8 cellular contexts compared by ENCODE assay signal in the genomic region with DNA sequence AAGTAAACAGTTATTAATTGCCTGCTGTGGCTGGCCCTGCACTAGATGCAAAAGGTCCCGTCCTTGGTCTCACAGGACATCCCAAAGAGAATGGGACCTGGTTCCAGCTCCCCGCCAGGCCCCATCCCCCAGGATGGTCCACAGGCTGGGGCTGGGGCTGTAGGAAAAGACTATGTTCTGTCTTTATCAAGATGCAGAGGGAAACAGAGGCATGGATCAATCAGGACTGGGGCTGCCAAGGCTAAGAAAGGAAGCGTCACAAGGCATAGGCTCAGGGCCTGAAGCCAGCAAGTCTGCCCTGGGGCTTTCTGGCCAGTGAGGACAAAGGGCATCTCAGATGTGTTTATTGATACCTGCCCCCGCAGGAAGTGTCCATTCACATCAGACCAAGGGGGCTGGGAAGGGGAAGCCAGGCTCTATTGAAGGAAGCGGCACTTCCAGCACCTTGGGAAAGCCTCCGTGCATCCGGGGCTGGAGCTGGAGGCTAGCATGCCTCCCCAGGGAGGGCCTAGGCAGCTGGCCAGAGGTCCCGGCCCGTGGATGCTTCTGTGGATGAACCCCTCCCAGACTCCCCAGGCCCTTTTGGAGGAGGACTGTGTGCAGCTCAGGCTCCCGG. TPM values are rescaled to one million over a fixed set of nuclear protein-coding genes. Genes with fewer than 3 reads are reported as not detected.
DNase-seq lines count a peak whose midpoint lies in the region; ATAC-seq lines count a peak whose summit lies in the region.

No MANE protein-coding gene starts in this region.

- peak overlapping the region; percentile 98 for H3K27ac Mint-ChIP-seq in activated naive CD4-positive, alpha-beta T cell treated with anti-CD3 and anti-CD28 coated beads for 36 hours

- ATAC-seq in aorta (ENCODE audit: low FRiP score) (peak; percentile 1), GM21390 (IDR thresholded peaks at IDR 0.05; ENCODE audit: unreplicated experiment) (no peak)

- H3K27me3 Mint-ChIP-seq in activated naive CD4-positive, alpha-beta T cell treated with anti-CD3 and anti-CD28 coated beads for 36 hours (ENCODE audit: low read depth) = no peaks in the 10 kb centered on the region

- peak overlapping the region; percentile 65 to 74 for H3K9ac ChIP-seq in mucosa of rectum (ENCODE audit: low read depth in 1 of 2, low read length in 2 of 2)

- H3K36me3 Mint-ChIP-seq in activated naive CD4-positive, alpha-beta T cell treated with anti-CD3 and anti-CD28 coated beads for 36 hours (ENCODE audit: low read depth) = peaks cover 37% of the 10 kb centered on the region

- H3K9me3 ChIP-seq in mucosa of rectum (ENCODE audit: control insufficient read depth in 2 of 2, low read length in 2 of 2) (no peaks in the 10 kb centered on the region), aorta (ENCODE audit: control insufficient read depth, low read length) (no peaks in the 10 kb centered on the region)

- H3K4me1 ChIP-seq in mucosa of rectum (ENCODE audit: control insufficient read depth in 2 of 2, insufficient read depth in 2 of 2, low read length in 2 of 2) (peaks cover 75 to 77% of the 10 kb centered on the region in 2 donors), aorta (ENCODE audit: control insufficient read depth in 1 of 2, insufficient read depth in 2 of 2, low read length in 2 of 2) (peaks cover 0 to 8% of the 10 kb centered on the region in 2 donors)

- peak overlapping the region; percentile 52 for H3K4me3 Mint-ChIP-seq in activated naive CD4-positive, alpha-beta T cell treated with anti-CD3 and anti-CD28 coated beads for 36 hours

- 43 to 46% methylated on average over 10 of the region's 10 CpGs for WGBS in aorta, 2 donors

- DNase-seq in activated naive CD4-positive, alpha-beta T cell treated with anti-CD3 and anti-CD28 coated beads for 36 hours = no peak
- DNase-seq in activated naive CD4-positive, alpha-beta T cell (lab: John Stamatoyannopoulos, UW) = no peak
- DNase-seq in dermis blood vessel endothelial cell (peak; percentile 75), aorta (peak in 1 of 2 donors; percentile 73), NCI-H1694 (lab: John Stamatoyannopoulos, UW) (no peak)
- DNase-seq in stimulated activated CD4-positive, alpha-beta T cell treated with anti-CD3 and anti-CD28 coated beads, Interleukin-4, amount 100 ng/mL, for 24 hours = no peak

- intact Hi-C loops in activated naive CD4-positive, alpha-beta T cell treated with anti-CD3 and anti-CD28 coated beads for 36 hours (cut with micrococcal nuclease) = loop anchor here (2.0 to 10.0 kb wide), 4 partner anchors 121 to 530 kb away; partner anchors contain the start of gene SPOCK2
- intact Hi-C loops in aorta (cut with DNase I) = loop anchor here in 1 of 2 donors (5.0 kb wide), 1 partner anchor 55 kb away; no protein-coding TSS in a partner anchor

- peaks cover 88% of the 10 kb centered on the region for H3K4me1 Mint-ChIP-seq in activated naive CD4-positive, alpha-beta T cell treated with anti-CD3 and anti-CD28 coated beads for 36 hours (ENCODE audit: low read depth)

- H3K36me3 ChIP-seq in mucosa of rectum (ENCODE audit: control insufficient read depth in 2 of 2, insufficient read depth in 2 of 2, low read length in 2 of 2) = peaks cover 2 to 15% of the 10 kb centered on the region in 2 donors
- no peaks in the 10 kb centered on the region for H3K36me3 ChIP-seq in aorta (ENCODE audit: control insufficient read depth in 1 of 2, insufficient read depth in 2 of 2, low read length in 1 of 2)

- H3K4me3 ChIP-seq in mucosa of rectum (ENCODE audit: low read length in 2 of 2) (peak overlapping the region; percentile 28 to 45), aorta (ENCODE audit: low read length in 2 of 2) (no peak overlapping the region)

- no peaks in the 10 kb centered on the region for H3K9me3 Mint-ChIP-seq in activated naive CD4-positive, alpha-beta T cell treated with anti-CD3 and anti-CD28 coated beads for 36 hours

- H3K27ac ChIP-seq in mucosa of rectum (ENCODE audit: low read depth in 2 of 2, low read length in 2 of 2) = peak overlapping the region; percentile 97
- peak overlapping the region; percentile 34 to 72 for H3K27ac ChIP-seq in aorta (ENCODE audit: low read depth in 1 of 2, low read length in 2 of 2)

- no peaks in the 10 kb centered on the region for H3K27me3 ChIP-seq in mucosa of rectum (ENCODE audit: control insufficient read depth in 2 of 2, insufficient read depth in 2 of 2, low read length in 2 of 2)
- no peaks in the 10 kb centered on the region for H3K27me3 ChIP-seq in aorta (ENCODE audit: control insufficient read depth in 1 of 2, insufficient read depth in 2 of 2, low read length in 1 of 2)

- CTCF ChIA-PET in activated naive CD4-positive, alpha-beta T cell treated with anti-CD3 and anti-CD28 coated beads for 36 hours (lab: Charles Lee) = interaction anchor here (0.6 to 5.3 kb wide), 7 partner anchors 11 to 380 kb away, joined by 4 to 47 read pairs (median 5); no protein-coding TSS in a partner anchor

RNA-seq across cellular contexts. Expression of gene VSIR, which starts 5.8 kb away (rescaled TPM):
- 10 to 100 TPM; 52.0 to 55.5 TPM for total RNA-seq in activated naive CD4-positive, alpha-beta T cell treated with anti-CD3 and anti-CD28 coated beads for 36 hours
- total RNA-seq in dermis blood vessel endothelial cell (25.1 and 42.2 TPM in 2 replicates), aorta (100 to 1,000 TPM in 1 of 2 donors, 10 to 100 TPM in 1; 91.8 to 123 TPM)
- 10 to 100 TPM; 44.7 to 48.0 TPM for polyA plus RNA-seq in aorta

RNA-seq across cellular contexts. Expression of gene C10orf105, which starts 48.0 kb away (rescaled TPM):
- under 1 TPM; 0.32 to 0.36 TPM for total RNA-seq in activated naive CD4-positive, alpha-beta T cell treated with anti-CD3 and anti-CD28 coated beads for 36 hours
- total RNA-seq in dermis blood vessel endothelial cell = under 0.01 and 0.05 TPM in 2 replicates
- under 1 TPM; 0.36 to 0.42 TPM for total RNA-seq in aorta
- not detected for polyA plus RNA-seq in aorta

Comparison
In these comparisons a context has a peak if more than half of its experiments do, and no peak if none do; other contexts are left out.
1. H3K4me3 ChIP-seq: peak in mucosa of rectum (2 of 2); none in aorta (0 of 2).